17 cellular contexts compared by ENCODE assay signal in the genomic region with DNA sequence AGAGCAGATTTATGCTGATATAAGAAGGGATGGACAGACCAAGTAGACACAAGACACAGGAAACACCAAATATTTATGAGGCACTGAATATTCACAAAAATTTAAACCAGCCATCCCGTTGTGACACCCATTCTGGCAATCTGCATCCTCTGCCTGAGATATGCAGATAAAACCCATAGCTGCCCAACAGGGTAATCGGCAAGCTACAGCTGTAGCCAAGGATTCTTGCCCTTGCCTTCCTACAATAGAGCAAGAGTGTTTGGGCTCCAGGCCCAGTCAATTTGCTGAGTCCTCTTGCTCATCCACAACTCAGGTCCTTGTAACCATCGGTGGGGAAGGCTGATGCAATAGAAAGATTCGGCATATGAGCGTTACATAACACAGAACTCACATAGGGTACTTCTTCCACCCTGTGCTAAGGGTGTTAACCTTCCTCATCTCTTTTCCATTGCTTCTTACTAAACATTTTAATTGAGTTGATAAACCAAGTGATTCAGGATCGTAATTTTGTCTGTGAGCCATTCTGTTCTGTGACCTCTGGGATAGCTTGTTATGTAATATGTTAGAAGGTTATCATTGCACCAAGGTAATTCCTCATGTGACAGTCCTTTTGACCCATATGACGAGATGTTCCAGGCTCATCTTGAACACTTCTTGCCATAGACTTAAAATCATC. TPM values are rescaled to one million over a fixed set of nuclear protein-coding genes. Genes with fewer than 3 reads are reported as not detected.
"Had no signal": no experiment of that assay in that cellular context is flagged by ENCODE, and none has a peak within 500 bp of the region (broad histone marks: within the 10 kb centered on the region; RNA-seq: fewer than 3 reads in every experiment).

No MANE protein-coding gene starts in this region.

- ATAC-seq: gastrocnemius medialis; left ventricle myocardium superior; SK-N-SH treated with all-trans-retinoic acid at 6 μM for 48 hours; stimulated activated naive CD8-positive, alpha-beta T cell treated with anti-CD3 and anti-CD28 coated beads, Interleukin-15, Interleukin-2, amounts not matched to agents 100 U/mL and 50 U/mL, for 24 hours had no signal

- H3K27ac ChIP-seq: gastrocnemius medialis, ovary, sigmoid colon, suprapubic skin, upper lobe of left lung had no signal

- H3K9me3 Mint-ChIP-seq: neural crest cell had no signal

- DNase-seq: activated CD4-positive, alpha-beta T cell treated with anti-CD3 and anti-CD28 coated beads for 1 hour; activated gamma-delta T cell; colonic mucosa; gastrocnemius medialis; left ventricle myocardium superior; ovary; sigmoid colon; stimulated activated CD4-positive, alpha-beta T cell treated with anti-CD3 and anti-CD28 coated beads, Interleukin-4, amount 100 ng/mL, for 1 hour; stimulated activated CD8-positive, alpha-beta memory T cell treated with anti-CD3 and anti-CD28 coated beads, Interleukin-4, amount 100 ng/mL, for 48 hours; stimulated activated naive CD8-positive, alpha-beta T cell treated with anti-CD3 and anti-CD28 coated beads, Interleukin-15, Interleukin-2, amounts not matched to agents 100 U/mL and 50 U/mL, for 24 hours; T-helper 17 cell; upper lobe of left lung had no signal

- H3K9me3 ChIP-seq: colonic mucosa, gastrocnemius medialis, ovary, sigmoid colon, suprapubic skin, upper lobe of left lung had no signal

- H3K36me3 ChIP-seq: colonic mucosa, gastrocnemius medialis, ovary, sigmoid colon, suprapubic skin, upper lobe of left lung had no signal

- H3K4me1 ChIP-seq: colonic mucosa, gastrocnemius medialis, sigmoid colon had no signal

- H3K27me3 ChIP-seq: colonic mucosa, ovary, suprapubic skin, upper lobe of left lung had no signal

- H3K27me3 Mint-ChIP-seq: T-helper 17 cell had no signal

- H3K4me3 ChIP-seq: colonic mucosa, gastrocnemius medialis, ovary, sigmoid colon, suprapubic skin, upper lobe of left lung had no signal

- FAIRE-seq: endothelial cell of umbilical vein, keratinocyte had no signal

- H3K4me3 Mint-ChIP-seq: neural crest cell had no signal

- H3K4me1 Mint-ChIP-seq: neural crest cell had no signal

RNA-seq across cellular contexts. Expression of a gene that starts 18.7 kb away (rescaled TPM):
- total RNA-seq: neural crest cell had no signal

RNA-seq across cellular contexts. Expression of a gene that starts 21.8 kb away (rescaled TPM):
- total RNA-seq: endothelial cell of umbilical vein, neural crest cell had no signal

RNA-seq across cellular contexts. Expression of a gene that starts 58.0 kb away (rescaled TPM):
- total RNA-seq: neural crest cell had no signal

RNA-seq across cellular contexts. Expression of a gene that starts 59.7 kb away (rescaled TPM):
- total RNA-seq: endothelial cell of umbilical vein, neural crest cell had no signal
